In genomic region chr18:26370037-26370436, GRCh38 we compare ENCODE assay signal across 28 cellular contexts.
"Had no signal": no experiment of that assay in that cellular context is flagged by ENCODE, and none has a peak within 500 bp of the region (broad histone marks: within the 10 kb centered on the region; RNA-seq: fewer than 3 reads in every experiment).

No MANE protein-coding gene starts in this region.

- H3K27me3 ChIP-seq: colonic mucosa, dorsolateral prefrontal cortex, esophagus muscularis mucosa, esophagus squamous epithelium, foreskin keratinocyte, gastrocnemius medialis, gastroesophageal sphincter, heart left ventricle, heart right ventricle had no signal

- DNase-seq: colonic mucosa; cortex of kidney; dermis blood vessel endothelial cell; dorsolateral prefrontal cortex; effector CD4-positive, alpha-beta T cell; effector CD8-positive, alpha-beta T cell; effector memory CD4-positive, alpha-beta T cell; effector memory CD8-positive, alpha-beta T cell; endodermal cell; erythroblast; esophagus squamous epithelium; foreskin fibroblast; foreskin keratinocyte; foreskin melanocyte; gastrocnemius medialis; glutamatergic neuron; head of caudate nucleus; heart left ventricle; heart right ventricle had no signal

- FAIRE-seq: colon, endometrium, endothelial cell of umbilical vein, frontal cortex had no signal

- H3K9me3 ChIP-seq: colonic mucosa, esophagus muscularis mucosa, esophagus squamous epithelium, gastrocnemius medialis, gastroesophageal sphincter, heart left ventricle had no signal

- H3K4me3 ChIP-seq: colonic mucosa, coronary artery, dorsolateral prefrontal cortex, esophagus muscularis mucosa, esophagus squamous epithelium, gastrocnemius medialis, gastroesophageal sphincter, heart left ventricle, heart right ventricle had no signal

- H3K4me1 ChIP-seq: colonic mucosa, esophagus muscularis mucosa, esophagus squamous epithelium, foreskin keratinocyte, gastrocnemius medialis, gastroesophageal sphincter, heart left ventricle, heart right ventricle had no signal

- H3K36me3 ChIP-seq: colonic mucosa, gastrocnemius medialis, heart left ventricle, heart right ventricle had no signal

- ATAC-seq: effector memory CD8-positive, alpha-beta T cell; esophagus mucosa; foreskin keratinocyte; gastrocnemius medialis; gastroesophageal sphincter; heart left ventricle; heart right ventricle had no signal

- H3K27ac ChIP-seq: colonic mucosa, coronary artery, dorsolateral prefrontal cortex, epithelial cell of prostate, esophagus muscularis mucosa, esophagus squamous epithelium, foreskin keratinocyte, gastrocnemius medialis, gastroesophageal sphincter, heart left ventricle, heart right ventricle had no signal
